ENCODE assay signal across 8 cellular contexts in the genomic region with DNA sequence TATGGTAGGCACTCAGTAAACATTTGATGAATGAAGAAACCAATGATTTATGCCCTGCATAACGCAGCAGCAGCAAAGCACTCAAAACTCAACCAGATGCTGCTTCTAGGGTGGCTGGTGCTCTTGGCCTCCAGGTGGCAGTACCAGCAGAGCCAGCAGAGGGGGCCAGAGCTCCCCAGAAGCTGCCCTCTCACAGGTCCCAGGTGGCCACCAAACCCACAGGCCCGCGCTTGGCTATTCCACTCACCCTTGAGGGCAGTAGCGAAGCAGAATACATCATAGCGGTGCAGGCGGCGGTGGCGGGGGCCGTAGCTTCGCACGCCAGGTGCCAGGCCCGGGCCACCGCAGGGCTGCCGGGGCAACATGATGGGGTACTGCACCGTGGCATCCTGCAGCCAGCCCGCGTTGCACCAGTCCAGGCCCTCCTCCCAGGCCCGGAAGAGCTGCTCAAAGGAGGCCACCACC. TPM values are rescaled to one million over a fixed set of nuclear protein-coding genes. Genes with fewer than 3 reads are reported as not detected.
DNase-seq lines count a peak whose midpoint lies in the region; ATAC-seq and TF ChIP-seq lines count a peak whose summit lies in the region.

No MANE protein-coding gene starts in this region.

- TF ChIP-seq CTCF in astrocyte of the cerebellum (IDR thresholded peaks at IDR 0.05; ENCODE audit: low read depth, low read length, missing control alignments) = peak; percentile 80
- TF ChIP-seq CTCF in kidney epithelial cell (IDR thresholded peaks at IDR 0.05; ENCODE audit: insufficient read depth, low read length, poor library complexity, severe bottlenecking) = peak; percentile 87
- TF ChIP-seq CTCF in transverse colon (IDR thresholded peaks at IDR 0.05) = peak in 4 of 5 experiments; percentile 36 to 52 (median 48)

- no peak for TF ChIP-seq EP300 in transverse colon (IDR thresholded peaks at IDR 0.05; ENCODE audit: low read depth)

- WGBS in transverse colon (ENCODE audit: low coverage in 1 of 2), 2 donors = 17 to 85% methylated on average over 1 to 18 of the region's 18 CpGs

- intact Hi-C loops in transverse colon (cut with DNase I; ENCODE audit: low total_unique reads) = no loop called here

- H3K4me3 ChIP-seq in astrocyte of the cerebellum (ENCODE audit: low read depth, low read length) (no peak overlapping the region), kidney epithelial cell (ENCODE audit: low read depth, low read length) (no peak overlapping the region), transverse colon (no peak overlapping the region)

- no peaks in the 10 kb centered on the region for H3K4me1 ChIP-seq in transverse colon

- H3K27me3 ChIP-seq in kidney epithelial cell (ENCODE audit: control insufficient read depth, insufficient read depth, low read length) (no peaks in the 10 kb centered on the region), transverse colon (no peaks in the 10 kb centered on the region)

- peak; percentile 72 for DNase-seq in activated effector memory CD4-positive, alpha-beta T cell treated with anti-CD3 and anti-CD28 coated beads, Interleukin-2, amount 50 U/mL, for 16 hours
- no peak for DNase-seq in activated effector memory CD4-positive, alpha-beta T cell treated with Interleukin-2 at 50 U/mL for 16 hours
- DNase-seq in RPMI8226 = peak; percentile 86
- no peak for DNase-seq in astrocyte of the cerebellum (ENCODE audit: low read depth)
- no peak for DNase-seq in kidney epithelial cell (ENCODE audit: low read depth)
- peak; percentile 36 for DNase-seq in transverse colon
- DNase-seq in NCI-H187 treated with DMSO at 0.1 percent for 48 hours (lab: John Stamatoyannopoulos, UW) = no peak

- peak; percentile 46 for ATAC-seq in HG03520 (IDR thresholded peaks at IDR 0.05; ENCODE audit: unreplicated experiment)

- no peak overlapping the region for H3K27ac ChIP-seq in transverse colon

- no peak for TF ChIP-seq POLR2A in transverse colon (IDR thresholded peaks at IDR 0.05)

- H3K9me3 ChIP-seq in transverse colon = no peaks in the 10 kb centered on the region

- in situ Hi-C loops in astrocyte of the cerebellum (cut with HindIII; ENCODE audit: low sequenced_read_pairs) (no loop called here), transverse colon (cut with MboI; ENCODE audit: low pct_ligation_motif_present in 1 of 4, low pct_unique_long_range_greater_than_20kb in 1 of 4, low sequenced_read_pairs in 3 of 4) (no loop called here)

- H3K36me3 ChIP-seq in kidney epithelial cell (ENCODE audit: control insufficient read depth, insufficient read depth, low read length) (no peaks in the 10 kb centered on the region), transverse colon (no peaks in the 10 kb centered on the region)

RNA-seq across cellular contexts. Expression of a gene that starts 16.6 kb away (rescaled TPM):
- total RNA-seq in kidney epithelial cell (16.8 and 28.2 TPM in 2 replicates), transverse colon (1 to 10 TPM in 3 of 4 donors, under 1 TPM in 1; 0.37 to 3.8 (median 2.7) TPM)

RNA-seq across cellular contexts. Expression of a gene that starts 34.4 kb away (rescaled TPM):
- total RNA-seq in kidney epithelial cell (261 and 270 TPM in 2 replicates), transverse colon (100 to 1,000 TPM in 1 of 4 donors, 10 to 100 TPM in 3; 56.9 to 228 (median 74.1) TPM)

Comparison
In these comparisons a context has a peak if more than half of its experiments do, and no peak if none do; other contexts are left out.
1. DNase-seq: peak in activated effector memory CD4-positive, alpha-beta T cell treated with anti-CD3 and anti-CD28 coated beads, Interleukin-2, amount 50 U/mL, for 16 hours (single experiment), RPMI8226 (single experiment) and transverse colon (single experiment); none in activated effector memory CD4-positive, alpha-beta T cell treated with Interleukin-2 at 50 U/mL for 16 hours (single experiment), astrocyte of the cerebellum (single experiment), kidney epithelial cell (single experiment) and NCI-H187 treated with DMSO at 0.1 percent for 48 hours (single experiment).
2. Peak in every context shown above with its lines, with median percentiles within 50 percentile points of each other: CTCF ChIP-seq.